In genomic region chr12:81627336-81628189, GRCh38 we compare ENCODE assay signal across 8 cellular contexts.
A peak's percentile ranks its signal among the peaks of the same experiment; 100 is the strongest.
DNase-seq lines count a peak whose midpoint lies in the region; ATAC-seq, FAIRE-seq and TF ChIP-seq lines count a peak whose summit lies in the region.

No MANE protein-coding gene starts in this region.

- DNase-seq in ELR (ENCODE audit: low read depth) (peak; percentile 55), NB4 (ENCODE audit: low read depth) (peak; percentile 52), SK-N-SH (peak; percentile 26), frontal cortex (ENCODE audit: low spot score in 2 of 2) (peak; percentile 14 to 31), superior temporal gyrus (ENCODE audit: extremely low spot score) (peak; percentile 95), GDM1 (lab: John Stamatoyannopoulos, UW) (no peak)

- no peak overlapping the region for H3K4me2 ChIP-seq in SK-N-SH

- CTCF ChIA-PET in SK-N-SH (lab: Yijun Ruan, JAX), result interaction anchor here (0.6 to 2.4 kb wide), 13 partner anchors 16 to 863 kb away, joined by 3 to 19 read pairs (median 4); partner anchors contain the start of genes CCDC59 and METTL25

- WGBS in SK-N-SH (ENCODE audit: low lambda C conversion rate), result 4% methylated on average over 4 of the region's 4 CpGs

- POLR2A ChIA-PET in SK-N-SH (lab: Yijun Ruan, JAX), result no interaction called here

- no peaks in the 10 kb centered on the region for H3K9me3 ChIP-seq in SK-N-SH

- TF ChIP-seq CTCF in NB4 (IDR thresholded peaks at IDR 0.05; ENCODE audit: low read depth, low read length) (peak; percentile 42), SK-N-SH (IDR thresholded peaks at IDR 0.05) (peak; percentile 89)

- H4K20me1 ChIP-seq in SK-N-SH (ENCODE audit: insufficient read depth), result no peaks in the 10 kb centered on the region

- TF ChIP-seq RAD21 in SK-N-SH (IDR thresholded peaks at IDR 0.05; ENCODE audit: low read length), result peak; percentile 82

- no peaks in the 10 kb centered on the region for H3K27me3 ChIP-seq in SK-N-SH (ENCODE audit: insufficient read depth)

- H3K4me3 ChIP-seq in NB4 (ENCODE audit: low read depth, low read length), result no peak overlapping the region
- H3K4me3 ChIP-seq in SK-N-SH (ENCODE audit: low read depth in 2 of 2, low read length in 1 of 2), result no peak overlapping the region; a peak in 1 of 4 replicates

- no peaks in the 10 kb centered on the region for H3F3A ChIP-seq in SK-N-SH (replicated peaks; ENCODE audit: insufficient read depth)

- ATAC-seq in GM19328 (IDR thresholded peaks at IDR 0.05; ENCODE audit: unreplicated experiment), result no peak
- no peak for ATAC-seq in GM19452 (IDR thresholded peaks at IDR 0.05; ENCODE audit: unreplicated experiment)

- peak; percentile 98 for FAIRE-seq in frontal cortex (lab: Jason Lieb, UNC)

- TF ChIP-seq POLR2A in NB4 (IDR thresholded peaks at IDR 0.05; ENCODE audit: extremely low read depth, insufficient read length), result no peak

- H3K9me2 ChIP-seq in SK-N-SH, result no peaks in the 10 kb centered on the region

- TF ChIP-seq EP300 in SK-N-SH (IDR thresholded peaks at IDR 0.05; ENCODE audit: borderline replicate concordance in 1 of 2, low read depth in 1 of 2, low read length in 1 of 2), result no peak

- H3K4me1 ChIP-seq in SK-N-SH (ENCODE audit: control insufficient read depth in 1 of 2, insufficient read depth in 2 of 2, low read depth in 1 of 2, low read length in 1 of 2), result no peaks in the 10 kb centered on the region; a peak in 1 of 4 replicates

- H3K79me2 ChIP-seq in SK-N-SH (ENCODE audit: insufficient read depth), result no peaks in the 10 kb centered on the region

- no peak overlapping the region for H3K27ac ChIP-seq in SK-N-SH (ENCODE audit: low read depth in 2 of 2, low read length in 1 of 2)

- no peak overlapping the region for H2AFZ ChIP-seq in SK-N-SH (ENCODE audit: low read depth)

- H3K9ac ChIP-seq in SK-N-SH, result no peak overlapping the region

- H3K36me3 ChIP-seq in SK-N-SH (replicated peaks in 1 of 2; ENCODE audit: control insufficient read depth in 1 of 2, insufficient read depth in 2 of 2, low read length in 1 of 2), result no peaks in the 10 kb centered on the region

TF ChIP-seq in SK-N-SH, 30 proteins besides CTCF, POLR2A, EP300 and RAD21:
- TF ChIP-seq SMC3 (IDR thresholded peaks at IDR 0.05; ENCODE audit: low read depth, low read length) (peak; percentile 52), IRF3 (IDR thresholded peaks at IDR 0.05; ENCODE audit: low read depth, low read length) (no peak)
